ENCODE assay signal across 14 cellular contexts in genomic region chr15:101391981-101392566, GRCh38.
DNase-seq lines count a peak whose midpoint lies in the region; ATAC-seq and TF ChIP-seq lines count a peak whose summit lies in the region.
"Had no signal": no experiment of that assay in that cellular context is flagged by ENCODE, and none has a peak within 500 bp of the region (broad histone marks: within the 10 kb centered on the region; RNA-seq: fewer than 3 reads in every experiment).

No MANE protein-coding gene starts in this region.

- H3K9me3 ChIP-seq in left ventricle myocardium inferior (replicated peaks) (no peaks in the 10 kb centered on the region), HAP-1 (no peaks in the 10 kb centered on the region), neuronal stem cell (replicated peaks in 1 of 2; ENCODE audit: control insufficient read depth in 2 of 2, insufficient read depth in 1 of 2, low read depth in 1 of 2, low read length in 2 of 2) (no peaks in the 10 kb centered on the region)

- no CpG with 5 or more reads among the region's 17 CpGs for WGBS in neuronal stem cell (ENCODE audit: extremely low coverage in 2 of 2, insufficient read length in 2 of 2, insufficient replicate concordance in 1 of 2), 2 donors

- H3K4me3 ChIP-seq in left ventricle myocardium inferior, result no peak overlapping the region
- no peak overlapping the region for H3K4me3 ChIP-seq in HAP-1
- no peak overlapping the region for H3K4me3 ChIP-seq in neuronal stem cell (ENCODE audit: low read length in 2 of 2)
- H3K4me3 ChIP-seq: hepatocyte had no signal

- no peak overlapping the region for H3K4ac ChIP-seq in neuronal stem cell (ENCODE audit: low read length)

- no peak overlapping the region for H3K14ac ChIP-seq in neuronal stem cell (ENCODE audit: low read length)

- peak; percentile 83 for ATAC-seq in GM21723 (IDR thresholded peaks at IDR 0.05; ENCODE audit: unreplicated experiment)
- peak; percentile 82 for ATAC-seq in HG03378 (IDR thresholded peaks at IDR 0.05; ENCODE audit: unreplicated experiment)
- ATAC-seq: esophagus mucosa had no signal

- H2BK12ac ChIP-seq in neuronal stem cell (ENCODE audit: low read length), result no peak overlapping the region

- TF ChIP-seq CTCF in left ventricle myocardium inferior (IDR thresholded peaks at IDR 0.05; ENCODE audit: borderline replicate concordance), result no peak

- H4K8ac ChIP-seq in neuronal stem cell (ENCODE audit: low read depth, low read length), result no peak overlapping the region

- in situ Hi-C loops in HAP-1 (cut with MboI; ENCODE audit: low sequenced_read_pairs), result no loop called here

- no peak overlapping the region for H2BK15ac ChIP-seq in neuronal stem cell (ENCODE audit: low read length)

- H2AFZ ChIP-seq in neuronal stem cell (ENCODE audit: low read length), result no peak overlapping the region
- H2AFZ ChIP-seq: hepatocyte had no signal

- H3K36me3 ChIP-seq in left ventricle myocardium inferior, result peaks cover 55% of the 10 kb centered on the region
- H3K36me3 ChIP-seq in HAP-1 (replicated peaks), result 0 out of 2 replicates have a peak, but pooled peaks cover 4% of the 10 kb centered on the region
- H3K36me3 ChIP-seq in neuronal stem cell (replicated peaks in 1 of 2; ENCODE audit: control insufficient read depth in 2 of 2, insufficient read depth in 2 of 2, low read length in 2 of 2), result peaks cover 0 to 27% of the 10 kb centered on the region in 2 donors

- H3K9ac ChIP-seq in neuronal stem cell (ENCODE audit: low read depth, low read length, poor library complexity), result no peak overlapping the region

- intact Hi-C loops in cardiac septum (cut with DNase I), result no loop called here
- intact Hi-C loops in left ventricle myocardium inferior (cut with micrococcal nuclease), result no loop called here

- no peak overlapping the region for H2BK5ac ChIP-seq in neuronal stem cell (ENCODE audit: low read length)

- H2BK120ac ChIP-seq in neuronal stem cell (ENCODE audit: low read depth, low read length), result no peak overlapping the region

- DNase-seq in cardiac septum (ENCODE audit: low spot score), result peak; percentile 56
- no peak for DNase-seq in left ventricle myocardium inferior
- DNase-seq in OCI-M1 (lab: John Stamatoyannopoulos, UW), result no peak
- no peak for DNase-seq in HAP-1 (ENCODE audit: low spot score in 2 of 2)
- DNase-seq in neuronal stem cell (ENCODE audit: low spot score), result no peak
- DNase-seq in kidney tubule cell (ENCODE audit: low spot score), result no peak
- DNase-seq: NCI-H187, NCI-H526 treated with DMSO at 0.1 percent for 48 hours, SHP77, small intestine had no signal

- no peaks in the 10 kb centered on the region for H3K79me1 ChIP-seq in neuronal stem cell (ENCODE audit: low read depth, low read length)

- H3K4me2 ChIP-seq in neuronal stem cell (ENCODE audit: insufficient read depth, low read length, poor library complexity, severe bottlenecking), result no peak overlapping the region
- H3K4me2 ChIP-seq: hepatocyte had no signal

- no peak overlapping the region for H4K91ac ChIP-seq in neuronal stem cell (ENCODE audit: low read depth, low read length, poor library complexity)

- H3K18ac ChIP-seq in neuronal stem cell (ENCODE audit: low read length), result no peak overlapping the region

- H2AK5ac ChIP-seq in neuronal stem cell (ENCODE audit: low read depth, low read length), result no peak overlapping the region

- H3K27me3 ChIP-seq in left ventricle myocardium inferior (ENCODE audit: low read depth), result no peaks in the 10 kb centered on the region
- no peaks in the 10 kb centered on the region for H3K27me3 ChIP-seq in HAP-1 (ENCODE audit: low read depth)
- no peaks in the 10 kb centered on the region for H3K27me3 ChIP-seq in neuronal stem cell (ENCODE audit: control insufficient read depth in 3 of 3, insufficient read depth in 3 of 3, low read depth in 1 of 3, low read length in 3 of 3)
- H3K27me3 ChIP-seq: hepatocyte had no signal

- no peak overlapping the region for H3K23ac ChIP-seq in neuronal stem cell (ENCODE audit: low read depth, low read length, poor library complexity)

- H3K4me1 ChIP-seq in left ventricle myocardium inferior, result no peaks in the 10 kb centered on the region
- H3K4me1 ChIP-seq in HAP-1, result no peaks in the 10 kb centered on the region
- H3K4me1 ChIP-seq in neuronal stem cell (ENCODE audit: control insufficient read depth in 2 of 2, insufficient read depth in 1 of 2, low read depth in 1 of 2, low read length in 2 of 2), result peaks cover 0 to 3% of the 10 kb centered on the region in 2 donors

- no peak overlapping the region for H3K27ac ChIP-seq in left ventricle myocardium inferior (replicated peaks)
- H3K27ac ChIP-seq in neuronal stem cell (replicated peaks; ENCODE audit: low read length), result no peak overlapping the region
- H3K27ac ChIP-seq: hepatocyte had no signal
